In the genomic region with DNA sequence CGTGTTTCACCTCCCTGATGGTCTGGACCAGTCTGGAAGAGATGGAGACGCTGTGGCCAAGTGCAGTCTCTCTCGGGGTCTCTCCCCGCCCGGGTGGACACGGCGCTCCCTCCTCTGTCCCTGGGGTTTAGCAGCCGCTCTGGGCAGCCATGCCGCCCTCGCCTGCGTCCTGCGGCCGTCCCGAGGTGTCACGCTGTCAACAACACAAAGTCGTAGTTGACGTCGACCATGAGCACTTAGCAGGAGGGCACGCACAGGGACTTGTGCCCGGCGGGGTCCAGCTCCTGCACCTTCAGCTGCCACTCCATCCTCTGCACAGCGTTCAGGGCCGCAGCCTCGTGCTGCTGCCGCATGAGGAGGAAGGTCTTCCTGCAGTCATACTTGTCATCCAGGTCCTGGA, we compare ENCODE assay signal across 29 cellular contexts.
"Had no signal": no experiment of that assay in that cellular context is flagged by ENCODE, and none has a peak within 500 bp of the region (broad histone marks: within the 10 kb centered on the region; RNA-seq: fewer than 3 reads in every experiment).

No MANE protein-coding gene starts in this region.

- H3K4me1 ChIP-seq: esophagus muscularis mucosa, foreskin keratinocyte, heart right ventricle, left lung, pancreas, prostate gland, sigmoid colon, suprapubic skin, tibial nerve had no signal

- H3K36me3 ChIP-seq: esophagus muscularis mucosa, heart right ventricle, left lung, pancreas, prostate gland, sigmoid colon, suprapubic skin, tibial nerve had no signal

- H3K4me3 ChIP-seq: esophagus muscularis mucosa, heart right ventricle, left lung, pancreas, prostate gland, sigmoid colon, smooth muscle cell, suprapubic skin, tibial nerve had no signal

- H3K27ac ChIP-seq: esophagus muscularis mucosa, foreskin keratinocyte, heart right ventricle, left lung, pancreas, prostate gland, sigmoid colon, suprapubic skin, tibial nerve had no signal

- H3K27me3 ChIP-seq: esophagus muscularis mucosa, foreskin keratinocyte, heart right ventricle, left lung, pancreas, sigmoid colon, suprapubic skin, tibial nerve had no signal

- H3K9me3 ChIP-seq: esophagus muscularis mucosa, left lung, pancreas, prostate gland, sigmoid colon, suprapubic skin, tibial nerve had no signal

- DNase-seq: activated CD4-positive, alpha-beta memory T cell treated with anti-CD3 and anti-CD28 coated beads, Interleukin-2, amount 10 ng/mL, durations not matched to agents 7 days and 5 days; activated CD4-positive, alpha-beta T cell treated with anti-CD3 and anti-CD28 coated beads, Interleukin-2, amount 10 ng/mL, durations not matched to agents 7 days and 5 days; activated CD4-positive, CD25-positive, alpha-beta regulatory T cell treated with anti-CD3 and anti-CD28 coated beads, Interleukin-2, amount 50 U/mL, for 72 hours; activated CD8-positive, alpha-beta memory T cell treated with anti-CD3 and anti-CD28 coated beads, Interleukin-2, amount 50 U/mL, for 48 hours; activated naive CD8-positive, alpha-beta T cell treated with anti-CD3 and anti-CD28 coated beads, Interleukin-2, amount 50 U/mL, for 24 hours; activated T-cell treated with anti-CD3 and anti-CD28 coated beads, Interleukin-2, amount 50 U/mL, for 24 hours; amygdala; foreskin keratinocyte; heart right ventricle; kidney glomerular epithelial cell; mammary epithelial cell; naive B cell; nucleus accumbens; pancreas; retina; sigmoid colon; stimulated activated CD4-positive, alpha-beta T cell treated with anti-CD3 and anti-CD28 coated beads, Interleukin-15, amount 100 ng/mL, for 24 hours; stimulated activated CD4-positive, alpha-beta T cell treated with anti-CD3 and anti-CD28 coated beads, Interleukin-2, amount 100 ng/mL, for 24 hours; stimulated activated naive CD4-positive, alpha-beta T cell; SW 1271; T-helper 9 cell had no signal

- ATAC-seq: activated naive CD8-positive, alpha-beta T cell treated with anti-CD3 and anti-CD28 coated beads, Interleukin-2, amount 50 U/mL, for 24 hours; activated T-helper 17 cell treated with anti-CD3 and anti-CD28 coated beads, Interleukin-2, amount 50 U/mL, for 72 hours; foreskin keratinocyte; heart right ventricle; left lung; pancreas had no signal

- FAIRE-seq: pancreas, urothelium cell line had no signal
